In genomic region chr6:102352552-102352951, GRCh38 we compare ENCODE assay signal across 25 cellular contexts.
DNase-seq lines count a peak whose midpoint lies in the region; ATAC-seq, FAIRE-seq and TF ChIP-seq lines count a peak whose summit lies in the region.
"Had no signal": no experiment of that assay in that cellular context is flagged by ENCODE, and none has a peak within 500 bp of the region (broad histone marks: within the 10 kb centered on the region; RNA-seq: fewer than 3 reads in every experiment).

No MANE protein-coding gene starts in this region.

- H3K27ac ChIP-seq in Karpas-422 (ENCODE audit: low read length): no peak overlapping the region
- no peak overlapping the region for H3K27ac ChIP-seq in H1 (ENCODE audit: low read depth, low read length)
- H3K27ac ChIP-seq in neural progenitor cell: no peak overlapping the region
- H3K27ac ChIP-seq: A549; BLaER1 treated with 17β-estradiol and CSF1 and Interleukin-3, amounts not matched to agents 10 nM and 100 nM had no signal

- H2BK20ac ChIP-seq in H1 (ENCODE audit: low read length): no peak overlapping the region

- no peak overlapping the region for H2AK5ac ChIP-seq in H1 (ENCODE audit: low read depth, low read length)

- no peak for TF ChIP-seq EP300 in H1 (IDR thresholded peaks at IDR 0.05; ENCODE audit: borderline replicate concordance in 1 of 2, low read depth in 2 of 2, low read length in 2 of 2)

- no peak overlapping the region for H2BK120ac ChIP-seq in H1 (replicated peaks; ENCODE audit: low read depth, low read length)

- H3K4me3 ChIP-seq in Karpas-422 (ENCODE audit: low read length): no peak overlapping the region
- no peak overlapping the region for H3K4me3 ChIP-seq in H1 (ENCODE audit: extremely low read depth in 1 of 4, insufficient read depth in 2 of 4, low read depth in 3 of 4, low read length in 4 of 4)
- no peak overlapping the region for H3K4me3 ChIP-seq in neural progenitor cell
- H3K4me3 ChIP-seq: A549; BLaER1 treated with 17β-estradiol and CSF1 and Interleukin-3, amounts not matched to agents 10 nM and 100 nM had no signal

- ATAC-seq in stimulated activated naive B cell treated with anti-CD40 and anti-IgM and Interleukin-4, amounts not matched to agents 10 μg/mL and 1 μg/mL and 100 μg/mL, for 72 hours (replicated peaks): no peak
- no peak for ATAC-seq in GM18868 (IDR thresholded peaks at IDR 0.05; ENCODE audit: unreplicated experiment)
- ATAC-seq in HG03342 (IDR thresholded peaks at IDR 0.05; ENCODE audit: unreplicated experiment): no peak
- ATAC-seq: A549 had no signal

- TF ChIP-seq CTCF in H1 (IDR thresholded peaks at IDR 0.05; ENCODE audit: control extremely low read depth in 1 of 3, insufficient read depth in 1 of 3, low read depth in 1 of 3, low read length in 3 of 3) (no peak), neural progenitor cell (IDR thresholded peaks at IDR 0.05) (no peak)

- H3K4me3 Mint-ChIP-seq in neural progenitor cell: no peak overlapping the region
- no peak overlapping the region for H3K4me3 Mint-ChIP-seq in stimulated activated naive B cell treated with anti-CD40 and anti-IgM and Interleukin-4, amounts not matched to agents 10 μg/mL and 1 μg/mL and 100 μg/mL, for 72 hours
- H3K4me3 Mint-ChIP-seq: CD14-positive monocyte; CD4-positive, alpha-beta T cell; CD8-positive, alpha-beta memory T cell had no signal

- H4K20me1 ChIP-seq in Karpas-422 (ENCODE audit: insufficient read depth, low read depth, low read length) (no peaks in the 10 kb centered on the region), H1 (replicated peaks in 1 of 2; ENCODE audit: control insufficient read depth in 1 of 2, insufficient read depth in 2 of 2, low read length in 2 of 2) (no peaks in the 10 kb centered on the region), neural progenitor cell (ENCODE audit: low read depth) (no peaks in the 10 kb centered on the region)
- H4K20me1 ChIP-seq: BLaER1 treated with 17β-estradiol and CSF1 and Interleukin-3, amounts not matched to agents 10 nM and 100 nM had no signal

- TF ChIP-seq RAD21 in H1 (IDR thresholded peaks at IDR 0.05 in 1 of 2, conservative IDR thresholded peaks at IDR 0.05 in 1 of 2; ENCODE audit: low read depth in 2 of 2, low read length in 2 of 2): no peak

- H3K27me3 Mint-ChIP-seq in neural progenitor cell (ENCODE audit: insufficient read depth, low read depth): no peaks in the 10 kb centered on the region
- no peaks in the 10 kb centered on the region for H3K27me3 Mint-ChIP-seq in stimulated activated naive B cell treated with anti-CD40 and anti-IgM and Interleukin-4, amounts not matched to agents 10 μg/mL and 1 μg/mL and 100 μg/mL, for 72 hours
- H3K27me3 Mint-ChIP-seq: CD4-positive, alpha-beta T cell; CD8-positive, alpha-beta memory T cell had no signal

- H3K56ac ChIP-seq in H1 (replicated peaks; ENCODE audit: insufficient read length, low read depth, low read length): no peak overlapping the region

- no peaks in the 10 kb centered on the region for H3K23me2 ChIP-seq in H1 (ENCODE audit: low read depth, low read length)

- no peaks in the 10 kb centered on the region for H3K4me1 ChIP-seq in Karpas-422 (ENCODE audit: low read length)
- H3K4me1 ChIP-seq in H1 (replicated peaks in 1 of 4; ENCODE audit: control insufficient read depth in 3 of 4, insufficient read depth in 4 of 4, low read length in 3 of 4): peaks cover 0 to 7% (median 2%) of the 10 kb centered on the region in 4 experiments; a peak in 3 of 7 replicates
- H3K4me1 ChIP-seq in neural progenitor cell: no peaks in the 10 kb centered on the region
- H3K4me1 ChIP-seq: A549; BE2C; BLaER1 treated with 17β-estradiol and CSF1 and Interleukin-3, amounts not matched to agents 10 nM and 100 nM had no signal

- H2AFZ ChIP-seq in Karpas-422 (ENCODE audit: low read length) (0 out of 2 replicates have a peak overlapping the region, but pooled peaks have one; percentile 74), H1 (ENCODE audit: low read length) (0 out of 2 replicates have a peak overlapping the region, but pooled peaks have one; percentile 34), neural progenitor cell (replicated peaks) (peak overlapping the region; percentile 57)

- no peaks in the 10 kb centered on the region for H3K79me2 ChIP-seq in Karpas-422 (ENCODE audit: low read length)
- H3K79me2 ChIP-seq in H1 (ENCODE audit: control insufficient read depth in 1 of 2, insufficient read depth in 2 of 2, low read length in 2 of 2): no peaks in the 10 kb centered on the region
- H3K79me2 ChIP-seq in neural progenitor cell (ENCODE audit: low read depth): no peaks in the 10 kb centered on the region

- H3K4me2 ChIP-seq in Karpas-422 (ENCODE audit: low read depth, low read length, poor library complexity, severe bottlenecking) (no peak overlapping the region), H1 (ENCODE audit: insufficient read depth in 1 of 2, low read depth in 2 of 2, low read length in 2 of 2) (no peak overlapping the region), neural progenitor cell (no peak overlapping the region)
- H3K4me2 ChIP-seq: A549; BLaER1 treated with 17β-estradiol and CSF1 and Interleukin-3, amounts not matched to agents 10 nM and 100 nM had no signal

- H3K9ac ChIP-seq in Karpas-422 (ENCODE audit: low read length) (no peak overlapping the region), H1 (replicated peaks in 1 of 4; ENCODE audit: extremely low read depth in 1 of 4, low read depth in 3 of 4, low read length in 3 of 4) (no peak overlapping the region), neural progenitor cell (no peak overlapping the region)
- H3K9ac ChIP-seq: BLaER1 treated with 17β-estradiol and CSF1 and Interleukin-3, amounts not matched to agents 10 nM and 100 nM had no signal

- H4K8ac ChIP-seq in H1 (ENCODE audit: extremely low read depth, insufficient read depth, low read length): no peak overlapping the region

- no peak overlapping the region for H3K23ac ChIP-seq in H1 (ENCODE audit: insufficient read length)

- no peaks in the 10 kb centered on the region for H3K9me2 ChIP-seq in Karpas-422 (replicated peaks; ENCODE audit: insufficient read depth, low read length)

- CTCF ChIA-PET in H1 (lab: Charles Lee; ENCODE audit: partially characterized antibody): no interaction called here

- no peak overlapping the region for H2BK15ac ChIP-seq in H1 (ENCODE audit: low read length)

- H3K4ac ChIP-seq in H1 (replicated peaks; ENCODE audit: insufficient read length, low read depth, low read length): no peak overlapping the region

- H4K91ac ChIP-seq in H1 (replicated peaks; ENCODE audit: insufficient read length, low read length): no peak overlapping the region

- no peaks in the 10 kb centered on the region for H3K9me3 Mint-ChIP-seq in neural progenitor cell
- peaks cover 0 to 2% of the 10 kb centered on the region in 2 donors for H3K9me3 Mint-ChIP-seq in stimulated activated naive B cell treated with anti-CD40 and anti-IgM and Interleukin-4, amounts not matched to agents 10 μg/mL and 1 μg/mL and 100 μg/mL, for 72 hours

- no peak overlapping the region for H2BK12ac ChIP-seq in H1 (ENCODE audit: low read depth, low read length)

- H3F3A ChIP-seq in neural progenitor cell (ENCODE audit: low read depth): no peaks in the 10 kb centered on the region

- WGBS in H1 (ENCODE audit: extremely low coverage in 1 of 2, insufficient coverage in 1 of 2, insufficient read length in 1 of 2, insufficient replicate concordance in 2 of 2, low coverage in 1 of 2, low lambda C conversion rate in 2 of 2, missing lambda C conversion rate in 1 of 2), 2 experiments: 95% methylated on average over 5 of the region's 5 CpGs; no CpG with 5 or more reads in 1 of the 2 experiments

- H3K36me3 ChIP-seq in Karpas-422 (ENCODE audit: insufficient read depth, low read length): no peaks in the 10 kb centered on the region
- no peaks in the 10 kb centered on the region for H3K36me3 ChIP-seq in H1 (ENCODE audit: control insufficient read depth in 2 of 4, insufficient read depth in 4 of 4, low read length in 3 of 4)
- no peaks in the 10 kb centered on the region for H3K36me3 ChIP-seq in neural progenitor cell
- H3K36me3 ChIP-seq: BE2C; BLaER1 treated with 17β-estradiol and CSF1 and Interleukin-3, amounts not matched to agents 10 nM and 100 nM had no signal

- H3K4me1 Mint-ChIP-seq in neural progenitor cell: no peaks in the 10 kb centered on the region
- H3K4me1 Mint-ChIP-seq in stimulated activated naive B cell treated with anti-CD40 and anti-IgM and Interleukin-4, amounts not matched to agents 10 μg/mL and 1 μg/mL and 100 μg/mL, for 72 hours: no peaks in the 10 kb centered on the region
- H3K4me1 Mint-ChIP-seq: CD14-positive monocyte; CD8-positive, alpha-beta memory T cell had no signal

- H3K9me3 ChIP-seq in Karpas-422 (ENCODE audit: low read length) (peaks cover 3% of the 10 kb centered on the region; the same call in 1 of the 2 replicates), H1 (ENCODE audit: insufficient read depth in 2 of 2, low read depth in 1 of 2, low read length in 1 of 2) (no peaks in the 10 kb centered on the region), neural progenitor cell (ENCODE audit: low read depth) (no peaks in the 10 kb centered on the region)
- H3K9me3 ChIP-seq: A549, BE2C had no signal

- no peak overlapping the region for H3K18ac ChIP-seq in H1 (ENCODE audit: extremely low read depth, low read length)

- no peak overlapping the region for H3K27ac Mint-ChIP-seq in neural progenitor cell
- H3K27ac Mint-ChIP-seq in stimulated activated naive B cell treated with anti-CD40 and anti-IgM and Interleukin-4, amounts not matched to agents 10 μg/mL and 1 μg/mL and 100 μg/mL, for 72 hours: no peak overlapping the region
- H3K27ac Mint-ChIP-seq: CD14-positive monocyte; CD4-positive, alpha-beta T cell had no signal

- no peak for FAIRE-seq in H1 (lab: Jason Lieb, UNC)
- FAIRE-seq: A549, D721Med, GM12891, GM18507 had no signal

- H3K27me3 ChIP-seq in Karpas-422 (ENCODE audit: low read length) (no peaks in the 10 kb centered on the region), H1 (replicated peaks in 1 of 4; ENCODE audit: control insufficient read depth in 3 of 4, extremely low read depth in 1 of 4, insufficient read depth in 3 of 4, low read length in 3 of 4) (no peaks in the 10 kb centered on the region), neural progenitor cell (no peaks in the 10 kb centered on the region)
- H3K27me3 ChIP-seq: BE2C; BLaER1 treated with 17β-estradiol and CSF1 and Interleukin-3, amounts not matched to agents 10 nM and 100 nM had no signal

- no peaks in the 10 kb centered on the region for H3K79me1 ChIP-seq in H1 (ENCODE audit: low read depth, low read length)

- no peak overlapping the region for H4K5ac ChIP-seq in H1 (ENCODE audit: insufficient read length, low read depth, low read length)

- no peak for DNase-seq in Karpas-422
- DNase-seq in H1 (ENCODE audit: low read depth in 1 of 2, low spot score in 2 of 2): no peak
- no peak for DNase-seq in neural progenitor cell (ENCODE audit: low spot score)
- DNase-seq in stimulated activated naive B cell treated with anti-CD40 and anti-IgM and Interleukin-4, amounts not matched to agents 10 μg/mL and 1 μg/mL and 100 μg/mL, for 72 hours: no peak
- DNase-seq: 8988T; ACHN; AML-193; BE2C; CD4-positive, alpha-beta T cell; CD8-positive, alpha-beta memory T cell; DMS 273 treated with DMSO at 0.1 percent for 48 hours; DMS79; EL; GDM1; GOT3; H7; HCEC 1CT had no signal

- POLR2A ChIA-PET in H1 (lab: Charles Lee; ENCODE audit: partially characterized antibody): no interaction called here

- H2BK5ac ChIP-seq in H1 (ENCODE audit: low read depth, low read length): no peak overlapping the region

- no peaks in the 10 kb centered on the region for H3K36me3 Mint-ChIP-seq in neural progenitor cell
- H3K36me3 Mint-ChIP-seq in stimulated activated naive B cell treated with anti-CD40 and anti-IgM and Interleukin-4, amounts not matched to agents 10 μg/mL and 1 μg/mL and 100 μg/mL, for 72 hours: no peaks in the 10 kb centered on the region
- H3K36me3 Mint-ChIP-seq: CD14-positive monocyte; CD8-positive, alpha-beta memory T cell had no signal

- no peak for TF ChIP-seq POLR2A in H1 (IDR thresholded peaks at IDR 0.05; ENCODE audit: control extremely low read depth in 1 of 2, low read depth in 2 of 2, low read length in 2 of 2)

- H3K14ac ChIP-seq in H1 (ENCODE audit: insufficient read length): no peak overlapping the region
